In the genomic region with DNA sequence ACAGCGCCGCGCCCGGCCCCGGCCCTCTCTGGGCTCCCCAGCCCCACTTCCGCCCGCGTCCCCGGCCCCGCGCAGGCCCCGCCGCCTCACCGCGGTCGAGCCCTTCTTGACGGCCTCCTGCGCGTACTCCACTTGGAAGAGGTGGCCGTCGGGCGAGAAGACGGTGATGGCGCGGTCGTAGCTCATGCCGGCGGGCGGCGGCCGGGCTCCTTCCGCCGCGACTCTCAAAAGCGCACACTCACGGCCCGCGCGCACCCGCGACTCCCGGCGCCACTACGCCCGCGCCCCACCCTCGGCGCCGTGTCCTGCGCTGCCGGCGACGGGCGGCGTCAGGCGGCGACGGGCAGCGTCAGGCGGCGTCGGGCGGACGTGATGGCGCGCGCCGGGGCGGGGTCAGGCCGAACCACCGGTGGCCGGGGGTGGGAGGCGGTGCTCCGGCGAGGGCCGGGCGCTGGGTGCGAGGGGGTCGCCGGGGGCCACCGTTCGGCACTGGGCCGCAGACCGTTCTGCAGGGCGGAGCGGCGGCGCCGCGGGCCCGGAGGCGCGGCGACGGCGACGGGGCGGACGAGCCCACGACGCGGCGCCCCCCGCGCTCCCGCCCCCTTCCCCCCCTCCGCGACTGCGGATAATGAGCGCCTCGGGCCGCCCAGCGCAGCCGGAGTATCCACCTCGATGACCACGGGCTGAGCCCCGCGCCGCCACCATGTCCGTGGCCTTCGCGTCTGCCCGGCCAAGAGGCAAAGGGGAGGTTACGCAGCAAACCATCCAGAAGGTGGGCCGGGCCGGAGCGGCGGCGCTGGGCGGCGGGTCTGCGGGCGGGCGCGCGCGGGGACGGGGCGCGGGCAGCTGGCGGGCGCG, we compare ENCODE assay signal across 8 cellular contexts. TPM values are rescaled to one million over a fixed set of nuclear protein-coding genes. Genes with fewer than 3 reads are reported as not detected.
DNase-seq lines count a peak whose midpoint lies in the region; ATAC-seq and TF ChIP-seq lines count a peak whose summit lies in the region.

TSS of gene PSMA7 (minus strand) at position 277 of the 858 bp plus-strand sequence. CDS start at position 186, 91 bp downstream.
TSS of gene SS18L1 (plus strand) at position 652 of the 858 bp plus-strand sequence. CDS start at position 704, 52 bp downstream.

- peak within 1 kb of the TSS; percentile 99 for H3K4ac ChIP-seq in trophoblast cell (ENCODE audit: low read depth, low read length)

- no peaks in the 10 kb centered on the region for H3K27me3 Mint-ChIP-seq in activated naive CD8-positive, alpha-beta T cell

- in situ Hi-C loops in G401 (cut with HindIII; ENCODE audit: low sequenced_read_pairs), result no loop called here

- H4K91ac ChIP-seq in trophoblast cell (ENCODE audit: low read depth, low read length), result peak within 1 kb of the TSS; percentile 99

- peak within 1 kb of the TSS; percentile 99 for H2BK120ac ChIP-seq in trophoblast cell (ENCODE audit: insufficient read depth, low read length, poor library complexity)

- H3K27ac ChIP-seq in trophoblast cell (ENCODE audit: low read depth, low read length) (peak within 1 kb of the TSS; percentile 96), tibial artery (peak within 1 kb of the TSS; percentile 87 to 95)

- peaks cover 6% of the 10 kb centered on the region for H3K36me3 Mint-ChIP-seq in activated naive CD8-positive, alpha-beta T cell

- peak within 1 kb of the TSS; percentile 95 for H3K27ac Mint-ChIP-seq in activated naive CD8-positive, alpha-beta T cell

- H3K79me1 ChIP-seq in trophoblast cell (ENCODE audit: low read length), result peaks cover 7% of the 10 kb centered on the region

- H3K23ac ChIP-seq in trophoblast cell (ENCODE audit: low read length), result no peak within 1 kb of the TSS

- no peak for TF ChIP-seq CTCF in tibial artery (IDR thresholded peaks at IDR 0.05)

- H3K9me3 ChIP-seq in trophoblast cell (ENCODE audit: insufficient read depth, low read depth, low read length), result peaks cover 3% of the 10 kb centered on the region
- H3K9me3 ChIP-seq in tibial artery, result no peaks in the 10 kb centered on the region

- peaks cover 46% of the 10 kb centered on the region for H3K4me1 Mint-ChIP-seq in activated naive CD8-positive, alpha-beta T cell (ENCODE audit: low read depth)

- peak; percentile 95 for ATAC-seq in Right ventricle myocardium superior (ENCODE audit: poor library complexity)

- H3K9me3 Mint-ChIP-seq in activated naive CD8-positive, alpha-beta T cell (ENCODE audit: low read depth), result no peaks in the 10 kb centered on the region

- peaks cover 53% of the 10 kb centered on the region for H3K79me2 ChIP-seq in trophoblast cell (ENCODE audit: control insufficient read depth, insufficient read depth, low read length, poor library complexity)

- DNase-seq in G401 (ENCODE audit: low spot score) (peak; percentile 85), GOT3 (lab: John Stamatoyannopoulos, UW) (peak; percentile 71), LoVo (ENCODE audit: low spot score) (peak; percentile 92), SKM-1 (lab: John Stamatoyannopoulos, UW; ENCODE audit: unreplicated experiment) (peak; percentile 56), Right ventricle myocardium superior (peak; percentile 91), trophoblast cell (peak; percentile 73 to 85), tibial artery (peak; percentile 80 to 91)

- H3K27me3 ChIP-seq in trophoblast cell (ENCODE audit: insufficient read depth, low read length), result no peaks in the 10 kb centered on the region
- no peaks in the 10 kb centered on the region for H3K27me3 ChIP-seq in tibial artery

- intact Hi-C loops in Right ventricle myocardium superior (cut with DNase I) (no loop called here), tibial artery (cut with DNase I; ENCODE audit: low total_unique reads) (loop anchor here (2.0 to 5.0 kb wide), 2 partner anchors 21 to 76 kb away; partner anchors contain the start of genes LSM14B and TAF4)

- H2AFZ ChIP-seq in trophoblast cell (ENCODE audit: insufficient read depth, low read length, poor library complexity), result peak within 1 kb of the TSS; percentile 77

- WGBS in trophoblast cell (ENCODE audit: extremely low coverage, insufficient coverage, insufficient read length), result no CpG with 5 or more reads among the region's 143 CpGs

- peak within 1 kb of the TSS; percentile 92 for H2BK12ac ChIP-seq in trophoblast cell (ENCODE audit: low read length)

- peaks cover 25 to 39% of the 10 kb centered on the region in 2 experiments for H3K36me3 ChIP-seq in trophoblast cell (ENCODE audit: control insufficient read depth in 1 of 2, insufficient read depth in 2 of 2, low read length in 2 of 2)
- H3K36me3 ChIP-seq in tibial artery, result peaks cover 16 to 25% (median 24%) of the 10 kb centered on the region in 3 donors

- peak within 1 kb of the TSS; percentile 99 for H2BK5ac ChIP-seq in trophoblast cell (ENCODE audit: low read depth, low read length, poor library complexity)

- H3K4me2 ChIP-seq in trophoblast cell (ENCODE audit: low read length), result peak within 1 kb of the TSS; percentile 79

- peak within 1 kb of the TSS; percentile 99 for H3K18ac ChIP-seq in trophoblast cell (ENCODE audit: low read length)

- peak within 1 kb of the TSS; percentile 99 for H3K4me3 ChIP-seq in trophoblast cell (ENCODE audit: low read depth, low read length)
- peak within 1 kb of the TSS; percentile 68 to 72 for H3K4me3 ChIP-seq in tibial artery

- peak within 1 kb of the TSS; percentile 98 for H3K9ac ChIP-seq in trophoblast cell (ENCODE audit: low read length)

- H3K14ac ChIP-seq in trophoblast cell (ENCODE audit: low read length), result peak within 1 kb of the TSS; percentile 99

- peak within 1 kb of the TSS; percentile 96 for H2AK5ac ChIP-seq in trophoblast cell (ENCODE audit: low read length)

- peak within 1 kb of the TSS; percentile 96 for H4K8ac ChIP-seq in trophoblast cell (ENCODE audit: low read depth, low read length)

- H3K4me3 Mint-ChIP-seq in activated naive CD8-positive, alpha-beta T cell, result peak within 1 kb of the TSS; percentile 96

- peaks cover 6 to 14% of the 10 kb centered on the region in 2 experiments for H3K4me1 ChIP-seq in trophoblast cell (ENCODE audit: control insufficient read depth in 1 of 2, insufficient read depth in 2 of 2, low read length in 2 of 2)
- H3K4me1 ChIP-seq in tibial artery, result peaks cover 4 to 38% (median 32%) of the 10 kb centered on the region in 4 donors

- peak within 1 kb of the TSS; percentile 96 for H4K12ac ChIP-seq in trophoblast cell (ENCODE audit: low read depth, low read length)

RNA-seq across cellular contexts. Expression of gene PSMA7, which starts in this region (rescaled TPM):
- total RNA-seq in G401 (2014; rRNA removed; shearing (Covaris generic)), result 631 and 699 TPM in 2 replicates
- 239 TPM for total RNA-seq in Right ventricle myocardium superior
- 323 and 344 TPM in 2 replicates for polyA plus RNA-seq in trophoblast cell (2013)

RNA-seq across cellular contexts. Expression of gene SS18L1, which starts in this region (rescaled TPM):
- 9.6 and 13.2 TPM in 2 replicates for total RNA-seq in G401 (2014; rRNA removed; shearing (Covaris generic))
- 8.9 TPM for total RNA-seq in Right ventricle myocardium superior
- polyA plus RNA-seq in trophoblast cell (2013), result 11.5 and 12.4 TPM in 2 replicates

Comparison
In these comparisons a context has a peak if more than half of its experiments do, and no peak if none do; other contexts are left out.
1. Peak in every context shown above with its lines: DNase-seq, ATAC-seq, H3K4me3 ChIP-seq and H3K27ac ChIP-seq.